ENCODE assay signal across 19 cellular contexts in the genomic region with DNA sequence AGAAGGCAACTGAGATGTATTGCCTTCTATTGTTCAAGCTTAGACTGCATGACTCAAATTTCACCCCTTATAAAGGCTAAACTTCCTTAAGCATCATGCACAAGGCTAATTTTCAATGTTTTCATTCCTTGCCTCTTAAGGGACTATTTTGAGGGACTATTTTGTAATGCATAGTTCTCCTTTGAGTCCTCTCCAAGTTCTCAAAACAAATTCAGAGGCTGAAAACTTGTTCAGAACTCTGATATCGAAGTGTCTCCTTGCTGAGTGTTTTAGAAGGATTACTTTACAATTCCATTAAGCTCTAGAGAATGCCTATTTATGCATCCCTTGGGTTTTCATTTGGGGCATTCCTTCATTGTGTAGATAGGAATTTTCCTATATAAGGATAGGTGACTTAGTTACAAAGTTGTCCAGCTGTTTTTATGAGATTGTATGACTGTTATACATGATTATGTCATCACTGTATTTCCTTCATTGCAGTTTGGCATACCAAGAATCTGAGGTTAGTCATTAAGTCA. TPM values are rescaled to one million over a fixed set of nuclear protein-coding genes. Genes with fewer than 3 reads are reported as not detected.
DNase-seq lines count a peak whose midpoint lies in the region; ATAC-seq lines count a peak whose summit lies in the region.
"Had no signal": no experiment of that assay in that cellular context is flagged by ENCODE, and none has a peak within 500 bp of the region (broad histone marks: within the 10 kb centered on the region; RNA-seq: fewer than 3 reads in every experiment).

No MANE protein-coding gene starts in this region.

- H3K27ac ChIP-seq in GM23248: no peak overlapping the region
- H3K27ac ChIP-seq: breast epithelium, esophagus squamous epithelium, WERI-Rb-1 had no signal

- in situ Hi-C loops in GM23248 (cut with MboI): no loop called here

- H3K36me3 ChIP-seq in GM23248 (ENCODE audit: low read depth): no peaks in the 10 kb centered on the region
- no peaks in the 10 kb centered on the region for H3K36me3 ChIP-seq in skeletal muscle satellite cell (ENCODE audit: insufficient read depth, low read length)
- H3K36me3 ChIP-seq: breast epithelium, esophagus squamous epithelium, WERI-Rb-1 had no signal

- DNase-seq in GM23248 (peak; percentile 38), astrocyte of the hippocampus (ENCODE audit: low read depth, low spot score) (peak; percentile 38), fibroblast of the conjunctiva (ENCODE audit: low read depth) (peak; percentile 35), DMS53 (lab: John Stamatoyannopoulos, UW) (no peak), NCI-H2081 treated with DMSO at 0.1 percent for 48 hours (lab: John Stamatoyannopoulos, UW) (no peak)
- DNase-seq in stimulated activated naive CD4-positive, alpha-beta T cell treated with Interleukin-2 at 50 U/mL for 16 hours (lab: John Stamatoyannopoulos, UW): no peak
- DNase-seq: activated CD4-positive, alpha-beta memory T cell treated with anti-CD3 and anti-CD28 coated beads for 36 hours; activated T-cell treated with anti-CD3 and anti-CD28 coated beads, Interleukin-2, amount 50 U/mL, for 24 hours; esophagus squamous epithelium; GF-D8; NCI-H1417; stimulated activated CD4-positive, alpha-beta T cell treated with anti-CD3 and anti-CD28 coated beads, Interleukin-2, amount 100 ng/mL, for 24 hours; SW 1271; WERI-Rb-1 had no signal

- H3K9ac ChIP-seq in GM23248 (no peak overlapping the region), skeletal muscle satellite cell (ENCODE audit: low read depth, low read length) (no peak overlapping the region)

- no peaks in the 10 kb centered on the region for H3K79me2 ChIP-seq in GM23248 (ENCODE audit: insufficient read depth)

- H4K20me1 ChIP-seq in GM23248 (ENCODE audit: insufficient read depth): no peaks in the 10 kb centered on the region

- H3K4me2 ChIP-seq in GM23248 (ENCODE audit: unreplicated experiment) (no peak overlapping the region), skeletal muscle satellite cell (ENCODE audit: low read length) (peak overlapping the region; percentile 12)

- H3K27me3 ChIP-seq in GM23248 (replicated peaks; ENCODE audit: insufficient read depth) (no peaks in the 10 kb centered on the region), skeletal muscle satellite cell (ENCODE audit: control insufficient read depth, insufficient read depth, low read length) (no peaks in the 10 kb centered on the region)
- H3K27me3 ChIP-seq: breast epithelium, esophagus squamous epithelium had no signal

- H3K4me3 ChIP-seq in GM23248: no peak overlapping the region
- no peak overlapping the region for H3K4me3 ChIP-seq in skeletal muscle satellite cell (ENCODE audit: low read length)
- H3K4me3 ChIP-seq: breast epithelium, esophagus squamous epithelium had no signal

- 0 out of 2 replicates have a peak, but pooled peaks cover 8% of the 10 kb centered on the region for H3F3A ChIP-seq in GM23248 (ENCODE audit: insufficient read depth)

- 25 to 42% methylated on average over 1 of the region's 1 CpG for WGBS in GM23248 (ENCODE audit: low coverage in 1 of 2, low lambda C conversion rate in 2 of 2, missing lambda C conversion rate in 2 of 2), 2 experiments

- ATAC-seq in HG03045 (IDR thresholded peaks at IDR 0.05; ENCODE audit: unreplicated experiment): no peak
- ATAC-seq: sciatic nerve had no signal

- H3K9me2 ChIP-seq in GM23248 (ENCODE audit: insufficient read depth): no peaks in the 10 kb centered on the region

- H3K9me3 ChIP-seq in GM23248 (ENCODE audit: low read depth): no peaks in the 10 kb centered on the region
- H3K9me3 ChIP-seq in skeletal muscle satellite cell (replicated peaks; ENCODE audit: low read length): no peaks in the 10 kb centered on the region
- H3K9me3 ChIP-seq: breast epithelium, esophagus squamous epithelium had no signal

- no peaks in the 10 kb centered on the region; the same call in 1 of the 2 replicates for H3K4me1 ChIP-seq in GM23248 (ENCODE audit: insufficient read depth)
- peaks cover 8% of the 10 kb centered on the region for H3K4me1 ChIP-seq in skeletal muscle satellite cell (ENCODE audit: control insufficient read depth, insufficient read depth, low read length)
- H3K4me1 ChIP-seq: breast epithelium, esophagus squamous epithelium had no signal

- no peak overlapping the region for H2AFZ ChIP-seq in GM23248

RNA-seq across cellular contexts. Expression of a gene that starts 41.7 kb away (rescaled TPM):
- not detected in 2 replicates for total RNA-seq in GM23248 (2014; rRNA removed; shearing (Covaris generic))
- polyA plus RNA-seq in GM23248 (2016; fragmentation: Nextera tagmentation; extraction: Ambion mirVana): not detected in 2 replicates
- 0.22 and 1.3 TPM in 2 replicates for total RNA-seq in skeletal muscle satellite cell (2012; rRNA removed)
- polyA plus RNA-seq: liver had no signal

Comparison
In these comparisons a context has a peak if more than half of its experiments do, and no peak if none do; other contexts are left out.
1. DNase-seq: peak in GM23248 (single experiment), astrocyte of the hippocampus (single experiment) and fibroblast of the conjunctiva (single experiment); none in stimulated activated naive CD4-positive, alpha-beta T cell treated with Interleukin-2 at 50 U/mL for 16 hours (single experiment), DMS53 (single experiment) and NCI-H2081 treated with DMSO at 0.1 percent for 48 hours (single experiment).